ENCODE assay signal across 12 cellular contexts in genomic region chr12:55908726-55909512, GRCh38. TPM values are rescaled to one million over a fixed set of nuclear protein-coding genes. Genes with fewer than 3 reads are reported as not detected.
DNase-seq lines count a peak whose midpoint lies in the region; ATAC-seq and TF ChIP-seq lines count a peak whose summit lies in the region.
"Had no signal": no experiment of that assay in that cellular context is flagged by ENCODE, and none has a peak within 500 bp of the region (broad histone marks: within the 10 kb centered on the region; RNA-seq: fewer than 3 reads in every experiment).

No MANE protein-coding gene starts in this region.

- peak overlapping the region; percentile 38 for H3K27ac Mint-ChIP-seq in activated naive CD4-positive, alpha-beta T cell treated with anti-CD3 and anti-CD28 coated beads, Interleukin-2, amount 10 ng/mL, durations not matched to agents 7 days and 5 days
- peak overlapping the region; percentile 59 for H3K27ac Mint-ChIP-seq in MCF 10A (ENCODE audit: low read depth, unreplicated experiment)

- H3K27ac ChIP-seq in liver (ENCODE audit: low read depth in 1 of 2, low read length in 2 of 2) (peak overlapping the region; percentile 9 to 31), tibial nerve (peak overlapping the region in 3 of 4 donors; percentile 26 to 77 (median 64))
- H3K27ac ChIP-seq: BLaER1, HL-60 had no signal

- POLR2A ChIA-PET in MCF 10A (lab: Yijun Ruan, JAX), result no interaction called here

- H3K36me3 Mint-ChIP-seq in activated naive CD4-positive, alpha-beta T cell treated with anti-CD3 and anti-CD28 coated beads, Interleukin-2, amount 10 ng/mL, durations not matched to agents 7 days and 5 days, result peaks cover 15% of the 10 kb centered on the region
- H3K36me3 Mint-ChIP-seq in MCF 10A (ENCODE audit: insufficient read depth, unreplicated experiment), result peaks cover 46% of the 10 kb centered on the region

- no peak for TF ChIP-seq RAD21 in liver (IDR thresholded peaks at IDR 0.05)

- ATAC-seq in GM21723 (IDR thresholded peaks at IDR 0.05; ENCODE audit: unreplicated experiment), result no peak
- ATAC-seq: activated T-cell treated with anti-CD3 and anti-CD28 coated beads, Interleukin-2, amount 50 U/mL, for 72 hours had no signal

- TF ChIP-seq POLR2A in tibial nerve (IDR thresholded peaks at IDR 0.05), result no peak

- no peak overlapping the region for H3K9ac ChIP-seq in liver (ENCODE audit: low read depth in 1 of 2, low read length in 2 of 2)
- H3K9ac ChIP-seq: BLaER1 had no signal

- no peak for DNase-seq in activated naive CD4-positive, alpha-beta T cell treated with anti-CD3 and anti-CD28 coated beads, Interleukin-2, amount 10 ng/mL, durations not matched to agents 7 days and 5 days
- DNase-seq in activated naive CD4-positive, alpha-beta T cell treated with Interleukin-2 at 50 U/mL for 16 hours, result no peak
- DNase-seq in MCF 10A (ENCODE audit: unreplicated experiment) (no peak), tibial nerve (ENCODE audit: low spot score in 2 of 2) (no peak), GDM1 (lab: John Stamatoyannopoulos, UW) (no peak)
- no peak for DNase-seq in stimulated activated CD4-positive, alpha-beta T cell treated with anti-CD3 and anti-CD28 coated beads, Interleukin-2, amount 100 ng/mL, for 48 hours
- DNase-seq: activated T-cell treated with anti-CD3 and anti-CD28 coated beads, Interleukin-2, amount 50 U/mL, for 72 hours; NCI-H2081 had no signal

- H3K27me3 Mint-ChIP-seq in activated naive CD4-positive, alpha-beta T cell treated with anti-CD3 and anti-CD28 coated beads, Interleukin-2, amount 10 ng/mL, durations not matched to agents 7 days and 5 days, result no peaks in the 10 kb centered on the region
- no peaks in the 10 kb centered on the region for H3K27me3 Mint-ChIP-seq in MCF 10A (ENCODE audit: insufficient read depth, unreplicated experiment)

- H3K4me1 ChIP-seq in liver (ENCODE audit: control insufficient read depth in 4 of 4, insufficient read depth in 4 of 4, low read length in 3 of 4), result peaks cover 8 to 25% (median 11%) of the 10 kb centered on the region in 4 donors
- H3K4me1 ChIP-seq in tibial nerve, result peaks cover 0 to 17% (median 3%) of the 10 kb centered on the region in 4 donors
- H3K4me1 ChIP-seq: BLaER1 had no signal

- CTCF ChIA-PET in activated naive CD4-positive, alpha-beta T cell treated with anti-CD3 and anti-CD28 coated beads, Interleukin-2, amount 10 ng/mL, durations not matched to agents 7 days and 5 days (lab: Charles Lee), result no interaction called here
- CTCF ChIA-PET in MCF 10A (lab: Yijun Ruan, JAX), result no interaction called here

- H3K27me3 ChIP-seq in liver (ENCODE audit: control insufficient read depth in 4 of 4, insufficient read depth in 4 of 4, low read length in 3 of 4), result no peaks in the 10 kb centered on the region
- H3K27me3 ChIP-seq in tibial nerve, result no peaks in the 10 kb centered on the region
- H3K27me3 ChIP-seq: BLaER1 had no signal

- no TSS peak for BruUV-seq in MCF 10A (replicated peaks; lab: Mats Ljungman, UMichigan)

- WGBS in liver, result 42% methylated on average over 8 of the region's 8 CpGs
- 49 to 56% methylated on average over 8 of the region's 8 CpGs for WGBS in tibial nerve, 2 donors

- no peak overlapping the region for H3K4me3 ChIP-seq in liver (ENCODE audit: low read depth in 1 of 3, low read length in 3 of 3)
- H3K4me3 ChIP-seq in tibial nerve, result no peak overlapping the region
- H3K4me3 ChIP-seq: BLaER1 had no signal

- no peak overlapping the region for H3K4me3 Mint-ChIP-seq in activated naive CD4-positive, alpha-beta T cell treated with anti-CD3 and anti-CD28 coated beads, Interleukin-2, amount 10 ng/mL, durations not matched to agents 7 days and 5 days
- no peak overlapping the region for H3K4me3 Mint-ChIP-seq in MCF 10A (ENCODE audit: unreplicated experiment)
- H3K4me3 Mint-ChIP-seq: activated T-cell treated with anti-CD3 and anti-CD28 coated beads, Interleukin-2, amount 50 U/mL, for 72 hours had no signal

- intact Hi-C loops in MCF 10A (cut with micrococcal nuclease), result no loop called here

- no peak for TF ChIP-seq CTCF in MCF 10A (IDR thresholded peaks at IDR 0.05; ENCODE audit: unreplicated experiment)
- TF ChIP-seq CTCF in liver (IDR thresholded peaks at IDR 0.05; ENCODE audit: low read depth, low read length, missing input control), result no peak
- TF ChIP-seq CTCF in tibial nerve (IDR thresholded peaks at IDR 0.05), result no peak

- H3K9me3 Mint-ChIP-seq in activated naive CD4-positive, alpha-beta T cell treated with anti-CD3 and anti-CD28 coated beads, Interleukin-2, amount 10 ng/mL, durations not matched to agents 7 days and 5 days, result no peaks in the 10 kb centered on the region
- no peaks in the 10 kb centered on the region for H3K9me3 Mint-ChIP-seq in MCF 10A (ENCODE audit: unreplicated experiment)
- H3K9me3 Mint-ChIP-seq: activated T-cell treated with anti-CD3 and anti-CD28 coated beads, Interleukin-2, amount 50 U/mL, for 72 hours had no signal

- H3K36me3 ChIP-seq in liver (ENCODE audit: control insufficient read depth in 4 of 4, insufficient read depth in 3 of 4, low read depth in 1 of 4, low read length in 3 of 4), result no peaks in the 10 kb centered on the region
- H3K36me3 ChIP-seq in tibial nerve, result peaks cover 0 to 20% (median 0%) of the 10 kb centered on the region in 3 donors

- TF ChIP-seq EP300 in tibial nerve (IDR thresholded peaks at IDR 0.05), result no peak

- no peaks in the 10 kb centered on the region for H3K9me3 ChIP-seq in liver (ENCODE audit: control insufficient read depth in 4 of 4, low read length in 3 of 4)
- no peaks in the 10 kb centered on the region for H3K9me3 ChIP-seq in tibial nerve
- H3K9me3 ChIP-seq: BLaER1 had no signal

- H3K4me1 Mint-ChIP-seq in activated naive CD4-positive, alpha-beta T cell treated with anti-CD3 and anti-CD28 coated beads, Interleukin-2, amount 10 ng/mL, durations not matched to agents 7 days and 5 days, result peaks cover 10% of the 10 kb centered on the region
- peaks cover 13% of the 10 kb centered on the region for H3K4me1 Mint-ChIP-seq in MCF 10A (ENCODE audit: insufficient read depth, unreplicated experiment)

TF ChIP-seq in liver, 16 proteins besides CTCF, POLR2A, EP300 and RAD21:
- TF ChIP-seq YY1 (IDR thresholded peaks at IDR 0.05) (no peak), RXRA (IDR thresholded peaks at IDR 0.05) (peak in 1 of 2 donors; percentile 45), SP1 (IDR thresholded peaks at IDR 0.05) (peak; percentile 49), HNF4G (IDR thresholded peaks at IDR 0.05) (peak; percentile 28), HNF4A (conservative IDR thresholded peaks at IDR 0.05) (peak; percentile 52 to 67), FOXA1 (IDR thresholded peaks at IDR 0.05) (no peak)

RNA-seq across cellular contexts. Expression of gene PYM1, which starts 18.8 kb away (rescaled TPM):
- 50.5 and 56.5 TPM in 2 replicates for total RNA-seq in MCF 10A (2022)
- 10 to 100 TPM; 16.7 to 21.0 TPM for total RNA-seq in liver
- 10 to 100 TPM; 21.6 to 29.4 TPM for polyA plus RNA-seq in liver
- total RNA-seq in tibial nerve, result 10 to 100 TPM; 25.3 to 53.4 (median 39.9) TPM

RNA-seq across cellular contexts. Expression of gene DGKA, which starts 22.0 kb away (rescaled TPM):
- total RNA-seq in MCF 10A (2022) (177 and 236 TPM in 2 replicates), liver (10 to 100 TPM in 1 of 2 donors, 1 to 10 TPM in 1; 6.9 to 10.5 TPM), tibial nerve (100 to 1,000 TPM in 1 of 4 donors, 10 to 100 TPM in 3; 24.9 to 544 (median 34.3) TPM)
- polyA plus RNA-seq in liver, result 1 to 10 TPM; 2.1 to 3.3 TPM

RNA-seq across cellular contexts. Expression of gene PMEL, which starts 56.9 kb away (rescaled TPM):
- total RNA-seq in MCF 10A (2022) (0.59 TPM in 1 of 2 replicates, not detected in the other), liver (1 to 10 TPM; 1.1 to 4.5 TPM), tibial nerve (1 to 10 TPM in 1 of 4 donors, under 1 TPM in 1, not detected in 2; 0.87 to 1.6 TPM)
- 1 to 10 TPM; 2.1 to 2.7 TPM for polyA plus RNA-seq in liver

RNA-seq across cellular contexts. Expression of gene CDK2, which starts 57.7 kb away (rescaled TPM):
- total RNA-seq in MCF 10A (2022) (17.9 and 23.8 TPM in 2 replicates), liver (10 to 100 TPM in 1 of 2 donors, 1 to 10 TPM in 1; 8.6 to 22.6 TPM), tibial nerve (10 to 100 TPM; 10.3 to 22.2 (median 13.8) TPM)
- polyA plus RNA-seq in liver, result 1 to 10 TPM; 5.1 to 7.3 TPM
